In genomic region chr19:10544242-10544752, GRCh38 we compare ENCODE assay signal across 8 cellular contexts. TPM values are rescaled to one million over a fixed set of nuclear protein-coding genes. Genes with fewer than 3 reads are reported as not detected.
DNase-seq lines count a peak whose midpoint lies in the region; ATAC-seq and TF ChIP-seq lines count a peak whose summit lies in the region.

No MANE protein-coding gene starts in this region.

- WGBS in sigmoid colon, 2 donors, result 13 to 22% methylated on average over 22 of the region's 22 CpGs

- peak overlapping the region; percentile 79 for H3K4me3 Mint-ChIP-seq in activated T-helper 17 cell treated with anti-CD3 and anti-CD28 coated beads, Interleukin-2, amount 50 U/mL, for 72 hours

- H3K36me3 Mint-ChIP-seq in activated T-helper 17 cell treated with anti-CD3 and anti-CD28 coated beads, Interleukin-2, amount 50 U/mL, for 72 hours (ENCODE audit: low read depth), result peaks cover 30% of the 10 kb centered on the region

- peak; percentile 16 for ATAC-seq in HG03103 (IDR thresholded peaks at IDR 0.05; ENCODE audit: low read depth, unreplicated experiment)
- ATAC-seq in activated T-helper 17 cell treated with anti-CD3 and anti-CD28 coated beads, Interleukin-2, amount 50 U/mL, for 72 hours (replicated peaks), result peak; percentile 32
- ATAC-seq in left cardiac atrium, result peak; percentile 43 to 44

- peaks cover 6 to 29% (median 14%) of the 10 kb centered on the region in 4 donors for H3K36me3 ChIP-seq in sigmoid colon

- no peaks in the 10 kb centered on the region for H3K27me3 ChIP-seq in sigmoid colon

- no peak for TF ChIP-seq POLR2A in sigmoid colon (IDR thresholded peaks at IDR 0.05)

- no peaks in the 10 kb centered on the region for H3K9me3 ChIP-seq in sigmoid colon

- peaks cover 0 to 24% (median 21%) of the 10 kb centered on the region in 4 donors for H3K4me1 ChIP-seq in sigmoid colon

- DNase-seq in left cardiac atrium (peak; percentile 56), sigmoid colon (no peak), NCI-H1930 (lab: John Stamatoyannopoulos, UW) (no peak), NCI-H2081 treated with DMSO at 0.1 percent for 48 hours (lab: John Stamatoyannopoulos, UW) (no peak), superior temporal gyrus (ENCODE audit: extremely low spot score) (no peak)

- H3K4me3 ChIP-seq in GM08714 (ENCODE audit: low read length) (peak overlapping the region; percentile 85), sigmoid colon (peak overlapping the region; percentile 74 to 97 (median 90))

- no peaks in the 10 kb centered on the region for H3K4me1 Mint-ChIP-seq in activated T-helper 17 cell treated with anti-CD3 and anti-CD28 coated beads, Interleukin-2, amount 50 U/mL, for 72 hours

- no peak for TF ChIP-seq EP300 in sigmoid colon (IDR thresholded peaks at IDR 0.05)

- H3K27ac Mint-ChIP-seq in activated T-helper 17 cell treated with anti-CD3 and anti-CD28 coated beads, Interleukin-2, amount 50 U/mL, for 72 hours, result peak overlapping the region; percentile 81

- intact Hi-C loops in left cardiac atrium (cut with DNase I) (no loop called here), sigmoid colon (cut with DNase I) (loop anchor here (5.0 kb wide), 1 partner anchor 42 kb away; the partner anchor contains the start of gene KEAP1)

- no peaks in the 10 kb centered on the region for H3K27me3 Mint-ChIP-seq in activated T-helper 17 cell treated with anti-CD3 and anti-CD28 coated beads, Interleukin-2, amount 50 U/mL, for 72 hours

- H3K27ac ChIP-seq in sigmoid colon, result peak overlapping the region; percentile 87 to 95 (median 88)

- no peaks in the 10 kb centered on the region for H3K9me3 Mint-ChIP-seq in activated T-helper 17 cell treated with anti-CD3 and anti-CD28 coated beads, Interleukin-2, amount 50 U/mL, for 72 hours

- TF ChIP-seq CTCF in sigmoid colon (IDR thresholded peaks at IDR 0.05), result no peak

RNA-seq across cellular contexts. Expression of gene ATG4D, which starts 0.6 kb away (rescaled TPM):
- total RNA-seq in activated T-helper 17 cell treated with anti-CD3 and anti-CD28 coated beads, Interleukin-2, amount 50 U/mL, for 72 hours, result 10 to 100 TPM; 27.4 to 37.8 TPM
- total RNA-seq in left cardiac atrium (10 to 100 TPM; 41.6 to 50.2 TPM), sigmoid colon (10 to 100 TPM; 11.4 to 25.5 (median 16.7) TPM)
- 10 to 100 TPM; 70.3 to 82.5 (median 77.5) TPM for polyA plus RNA-seq in sigmoid colon

RNA-seq across cellular contexts. Expression of gene KRI1, which starts 21.5 kb away (rescaled TPM):
- 10 to 100 TPM; 43.3 to 52.5 TPM for total RNA-seq in activated T-helper 17 cell treated with anti-CD3 and anti-CD28 coated beads, Interleukin-2, amount 50 U/mL, for 72 hours
- 10 to 100 TPM; 11.0 to 15.0 TPM for total RNA-seq in left cardiac atrium
- total RNA-seq in sigmoid colon, result 10 to 100 TPM; 13.6 to 21.1 (median 16.1) TPM
- polyA plus RNA-seq in sigmoid colon, result 10 to 100 TPM in 2 of 3 donors, 1 to 10 TPM in 1; 7.2 to 28.9 (median 11.4) TPM

RNA-seq across cellular contexts. Expression of gene CDKN2D, which starts 24.5 kb away (rescaled TPM):
- 10 to 100 TPM; 21.2 to 46.6 TPM for total RNA-seq in activated T-helper 17 cell treated with anti-CD3 and anti-CD28 coated beads, Interleukin-2, amount 50 U/mL, for 72 hours
- total RNA-seq in left cardiac atrium, result 1 to 10 TPM; 6.6 TPM
- 10 to 100 TPM in 3 of 4 donors, 1 to 10 TPM in 1; 7.5 to 14.9 (median 11.3) TPM for total RNA-seq in sigmoid colon
- 10 to 100 TPM; 17.4 to 28.2 (median 17.8) TPM for polyA plus RNA-seq in sigmoid colon

RNA-seq across cellular contexts. Expression of gene S1PR5, which starts 27.1 kb away (rescaled TPM):
- under 1 TPM in 1 of 2 donors, not detected in 1; 0.11 TPM for total RNA-seq in activated T-helper 17 cell treated with anti-CD3 and anti-CD28 coated beads, Interleukin-2, amount 50 U/mL, for 72 hours
- total RNA-seq in left cardiac atrium (under 1 TPM; 0.21 to 0.29 TPM), sigmoid colon (not detected)
- polyA plus RNA-seq in sigmoid colon, result under 1 TPM in 1 of 3 donors, not detected in 2; 0.07 TPM

RNA-seq across cellular contexts. Expression of gene KEAP1, which starts 41.1 kb away (rescaled TPM):
- 10 to 100 TPM; 71.5 to 99.6 TPM for total RNA-seq in activated T-helper 17 cell treated with anti-CD3 and anti-CD28 coated beads, Interleukin-2, amount 50 U/mL, for 72 hours
- total RNA-seq in left cardiac atrium, result 10 to 100 TPM; 53.5 to 55.1 TPM
- 10 to 100 TPM; 45.4 to 67.8 (median 53.1) TPM for total RNA-seq in sigmoid colon
- polyA plus RNA-seq in sigmoid colon, result 10 to 100 TPM; 43.2 to 62.4 (median 50.5) TPM
